8 cellular contexts compared by ENCODE assay signal in genomic region chr18:55781481-55781957, GRCh38.
DNase-seq lines count a peak whose midpoint lies in the region; ATAC-seq and TF ChIP-seq lines count a peak whose summit lies in the region.

No MANE protein-coding gene starts in this region.

- TF ChIP-seq CTCF in brain microvascular endothelial cell (IDR thresholded peaks at IDR 0.05; ENCODE audit: low read depth, low read length, missing control alignments) (peak; percentile 92), testis (IDR thresholded peaks at IDR 0.05) (peak; percentile 63 to 74 (median 70))

- no peak for TF ChIP-seq POLR2A in testis (IDR thresholded peaks at IDR 0.05)

- H3K27me3 ChIP-seq in brain microvascular endothelial cell (replicated peaks) (no peaks in the 10 kb centered on the region), testis (no peaks in the 10 kb centered on the region)

- in situ Hi-C loops in brain microvascular endothelial cell (cut with HindIII; ENCODE audit: low pct_ligation_motif_present, low sequenced_read_pairs): no loop called here

- H3K4me1 ChIP-seq in testis: peaks cover 3% of the 10 kb centered on the region

- intact Hi-C loops in testis (cut with DNase I; ENCODE audit: low total_unique reads): no loop called here

- ATAC-seq in HG03175 (IDR thresholded peaks at IDR 0.05; ENCODE audit: unreplicated experiment) (no peak), GM21786 (IDR thresholded peaks at IDR 0.05; ENCODE audit: unreplicated experiment) (no peak), HG03378 (IDR thresholded peaks at IDR 0.05; ENCODE audit: unreplicated experiment) (no peak)

- DNase-seq in ELR (ENCODE audit: low read depth) (peak; percentile 79), NCI-H1930 (lab: John Stamatoyannopoulos, UW) (peak; percentile 46 to 48), brain microvascular endothelial cell (peak; percentile 75), inferior parietal cortex (ENCODE audit: extremely low spot score) (peak; percentile 81), testis (peak; percentile 77)

- no peaks in the 10 kb centered on the region for H3K9me3 ChIP-seq in testis

- H3K4me3 ChIP-seq in brain microvascular endothelial cell (ENCODE audit: low read depth, low read length): no peak overlapping the region
- no peak overlapping the region for H3K4me3 ChIP-seq in testis

- no peak overlapping the region for H3K27ac ChIP-seq in brain microvascular endothelial cell
- no peak overlapping the region for H3K27ac ChIP-seq in testis

- no peaks in the 10 kb centered on the region for H3K36me3 ChIP-seq in brain microvascular endothelial cell (replicated peaks)
- no peaks in the 10 kb centered on the region for H3K36me3 ChIP-seq in testis (ENCODE audit: low read depth, missing control alignments)

- WGBS in testis, 2 donors: 31 to 48% methylated on average over 6 of the region's 6 CpGs
